In genomic region chr3:181844227-181844626, GRCh38 we compare ENCODE assay signal across 23 cellular contexts.
DNase-seq lines count a peak whose midpoint lies in the region; ATAC-seq, FAIRE-seq and TF ChIP-seq lines count a peak whose summit lies in the region.
"Had no signal": no experiment of that assay in that cellular context is flagged by ENCODE, and none has a peak within 500 bp of the region (broad histone marks: within the 10 kb centered on the region; RNA-seq: fewer than 3 reads in every experiment).

No MANE protein-coding gene starts in this region.

- no peak for TF ChIP-seq CTCF in H1 (IDR thresholded peaks at IDR 0.05; ENCODE audit: control extremely low read depth in 1 of 3, insufficient read depth in 1 of 3, low read depth in 1 of 3, low read length in 3 of 3)

- H3K9ac ChIP-seq in H1 (replicated peaks in 1 of 4; ENCODE audit: extremely low read depth in 1 of 4, low read depth in 3 of 4, low read length in 3 of 4) = no peak overlapping the region

- no peak for FAIRE-seq in H1 (lab: Jason Lieb, UNC)
- FAIRE-seq: GM19239, RCC 7860 had no signal

- H3K79me1 ChIP-seq in H1 (ENCODE audit: low read depth, low read length) = no peaks in the 10 kb centered on the region

- H3K36me3 ChIP-seq in H1 (ENCODE audit: control insufficient read depth in 2 of 4, insufficient read depth in 4 of 4, low read length in 3 of 4) = no peaks in the 10 kb centered on the region

- no peak for ATAC-seq in activated naive CD4-positive, alpha-beta T cell treated with anti-CD3 and anti-CD28 coated beads, Interleukin-2, amount 50 U/mL, for 72 hours
- no peak for ATAC-seq in stimulated activated naive CD8-positive, alpha-beta T cell treated with anti-CD3 and anti-CD28 coated beads, Interleukin-15, amount 100 ng/mL, for 72 hours
- no peak for ATAC-seq in GM18502 (IDR thresholded peaks at IDR 0.05; ENCODE audit: poor library complexity, unreplicated experiment)
- ATAC-seq: Right ventricle myocardium inferior had no signal

- no peaks in the 10 kb centered on the region for H3K4me1 Mint-ChIP-seq in activated naive CD4-positive, alpha-beta T cell treated with anti-CD3 and anti-CD28 coated beads, Interleukin-2, amount 10 ng/mL, durations not matched to agents 7 days and 5 days
- no peaks in the 10 kb centered on the region for H3K4me1 Mint-ChIP-seq in stimulated activated naive CD8-positive, alpha-beta T cell treated with anti-CD3 and anti-CD28 coated beads, Interleukin-15, amount 100 ng/mL, for 72 hours
- H3K4me1 Mint-ChIP-seq: CD8-positive, alpha-beta memory T cell had no signal

- no peaks in the 10 kb centered on the region for H3K79me2 ChIP-seq in H1 (ENCODE audit: control insufficient read depth in 1 of 2, insufficient read depth in 2 of 2, low read length in 2 of 2)

- H3K27me3 ChIP-seq in H1 (replicated peaks in 1 of 4; ENCODE audit: control insufficient read depth in 3 of 4, extremely low read depth in 1 of 4, insufficient read depth in 3 of 4, low read length in 3 of 4) = no peaks in the 10 kb centered on the region

- WGBS in H1 (ENCODE audit: extremely low coverage in 1 of 2, insufficient coverage in 1 of 2, insufficient read length in 1 of 2, insufficient replicate concordance in 2 of 2, low coverage in 1 of 2, low lambda C conversion rate in 2 of 2, missing lambda C conversion rate in 1 of 2), 2 experiments = 90% methylated on average over 3 of the region's 3 CpGs; no CpG with 5 or more reads in 1 of the 2 experiments

- H4K91ac ChIP-seq in H1 (replicated peaks; ENCODE audit: insufficient read length, low read length) = no peak overlapping the region

- peaks cover 0 to 3% (median under 1%) of the 10 kb centered on the region in 4 experiments; a peak in 2 of 7 replicates for H3K4me1 ChIP-seq in H1 (replicated peaks in 1 of 4; ENCODE audit: control insufficient read depth in 3 of 4, insufficient read depth in 4 of 4, low read length in 3 of 4)

- no peak overlapping the region for H3K14ac ChIP-seq in H1 (ENCODE audit: insufficient read length)

- no peak overlapping the region for H3K4me2 ChIP-seq in H1 (ENCODE audit: insufficient read depth in 1 of 2, low read depth in 2 of 2, low read length in 2 of 2)

- no peak overlapping the region for H3K23ac ChIP-seq in H1 (ENCODE audit: insufficient read length)

- peak overlapping the region; percentile 68 for H2AFZ ChIP-seq in H1 (ENCODE audit: low read length)

- H4K5ac ChIP-seq in H1 (ENCODE audit: insufficient read length, low read depth, low read length) = no peak overlapping the region

- CTCF ChIA-PET in activated naive CD4-positive, alpha-beta T cell treated with anti-CD3 and anti-CD28 coated beads, Interleukin-2, amount 10 ng/mL, durations not matched to agents 7 days and 5 days (lab: Charles Lee) = interaction anchor here (1.0 kb wide), 1 partner anchor 18 kb away, joined by 3 read pairs; no protein-coding TSS in a partner anchor
- CTCF ChIA-PET in H1 (lab: Charles Lee; ENCODE audit: partially characterized antibody) = interaction anchor here (0.6 kb wide), 1 partner anchor 605 kb away, joined by 3 read pairs; no protein-coding TSS in a partner anchor

- POLR2A ChIA-PET in H1 (lab: Charles Lee; ENCODE audit: partially characterized antibody) = no interaction called here

- no peaks in the 10 kb centered on the region for H3K27me3 Mint-ChIP-seq in activated naive CD4-positive, alpha-beta T cell treated with anti-CD3 and anti-CD28 coated beads, Interleukin-2, amount 10 ng/mL, durations not matched to agents 7 days and 5 days
- H3K27me3 Mint-ChIP-seq in stimulated activated naive CD8-positive, alpha-beta T cell treated with anti-CD3 and anti-CD28 coated beads, Interleukin-15, amount 100 ng/mL, for 72 hours = no peaks in the 10 kb centered on the region
- H3K27me3 Mint-ChIP-seq: IgD-negative memory B cell had no signal

- TF ChIP-seq POLR2A in H1 (IDR thresholded peaks at IDR 0.05; ENCODE audit: control extremely low read depth in 1 of 2, low read depth in 2 of 2, low read length in 2 of 2) = no peak

- no peak overlapping the region for H3K56ac ChIP-seq in H1 (replicated peaks; ENCODE audit: insufficient read length, low read depth, low read length)

- TF ChIP-seq RAD21 in H1 (IDR thresholded peaks at IDR 0.05 in 1 of 2, conservative IDR thresholded peaks at IDR 0.05 in 1 of 2; ENCODE audit: low read depth in 2 of 2, low read length in 2 of 2) = no peak

- no peaks in the 10 kb centered on the region for H3K36me3 Mint-ChIP-seq in activated naive CD4-positive, alpha-beta T cell treated with anti-CD3 and anti-CD28 coated beads, Interleukin-2, amount 10 ng/mL, durations not matched to agents 7 days and 5 days
- H3K36me3 Mint-ChIP-seq in activated naive CD4-positive, alpha-beta T cell treated with anti-CD3 and anti-CD28 coated beads, Interleukin-2, amount 50 U/mL, for 72 hours = no peaks in the 10 kb centered on the region
- H3K36me3 Mint-ChIP-seq: CD8-positive, alpha-beta memory T cell; IgD-negative memory B cell had no signal

- H3K4me3 Mint-ChIP-seq in activated naive CD4-positive, alpha-beta T cell treated with anti-CD3 and anti-CD28 coated beads, Interleukin-2, amount 10 ng/mL, durations not matched to agents 7 days and 5 days = no peak overlapping the region
- no peak overlapping the region for H3K4me3 Mint-ChIP-seq in stimulated activated naive CD8-positive, alpha-beta T cell treated with anti-CD3 and anti-CD28 coated beads, Interleukin-15, amount 100 ng/mL, for 72 hours
- H3K4me3 Mint-ChIP-seq: CD8-positive, alpha-beta memory T cell had no signal

- no peak overlapping the region for H3K27ac ChIP-seq in H1 (ENCODE audit: low read depth, low read length)

- no peak overlapping the region for H2AK5ac ChIP-seq in H1 (ENCODE audit: low read depth, low read length)

- no peaks in the 10 kb centered on the region for H4K20me1 ChIP-seq in H1 (replicated peaks in 1 of 2; ENCODE audit: control insufficient read depth in 1 of 2, insufficient read depth in 2 of 2, low read length in 2 of 2)

- DNase-seq in activated naive CD4-positive, alpha-beta T cell treated with anti-CD3 and anti-CD28 coated beads, Interleukin-2, amount 10 ng/mL, durations not matched to agents 7 days and 5 days = no peak
- no peak for DNase-seq in activated naive CD4-positive, alpha-beta T cell treated with anti-CD3 and anti-CD28 coated beads, Interleukin-2, amount 50 U/mL, for 72 hours (ENCODE audit: low spot score in 2 of 2)
- DNase-seq in NCI-H2107 treated with DMSO at 0.1 percent for 48 hours (lab: John Stamatoyannopoulos, UW; ENCODE audit: unreplicated experiment) = peak; percentile 85
- DNase-seq in H1 (ENCODE audit: low read depth in 1 of 2, low spot score in 2 of 2) = no peak
- no peak for DNase-seq in stimulated activated naive CD8-positive, alpha-beta T cell treated with anti-CD3 and anti-CD28 coated beads, Interleukin-15, amount 100 ng/mL, for 72 hours
- no peak for DNase-seq in activated T-cell treated with anti-CD3 and anti-CD28 coated beads for 4 hours
- DNase-seq: ACHN; C1 segment of cervical spinal cord; CD8-positive, alpha-beta memory T cell; GDM1; GOT3; Kasumi-1; MM.1S; NCI-H1092 treated with DMSO at 0.1 percent for 48 hours; NCI-H1694; NCI-H524 treated with DMSO at 0.1 percent for 48 hours; SW 1271; T-helper 2 cell had no signal

- peak overlapping the region; percentile 37 for H3K27ac Mint-ChIP-seq in activated naive CD4-positive, alpha-beta T cell treated with anti-CD3 and anti-CD28 coated beads, Interleukin-2, amount 10 ng/mL, durations not matched to agents 7 days and 5 days
- no peak overlapping the region for H3K27ac Mint-ChIP-seq in activated naive CD4-positive, alpha-beta T cell treated with anti-CD3 and anti-CD28 coated beads, Interleukin-2, amount 50 U/mL, for 72 hours
- H3K27ac Mint-ChIP-seq in stimulated activated naive CD8-positive, alpha-beta T cell treated with anti-CD3 and anti-CD28 coated beads, Interleukin-15, amount 100 ng/mL, for 72 hours = no peak overlapping the region
- H3K27ac Mint-ChIP-seq: IgD-negative memory B cell had no signal

- no peak for TF ChIP-seq EP300 in H1 (IDR thresholded peaks at IDR 0.05; ENCODE audit: borderline replicate concordance in 1 of 2, low read depth in 2 of 2, low read length in 2 of 2)

- no peak overlapping the region for H2BK120ac ChIP-seq in H1 (replicated peaks; ENCODE audit: low read depth, low read length)

- no peak overlapping the region for H2BK20ac ChIP-seq in H1 (ENCODE audit: low read length)

- no peak overlapping the region for H4K8ac ChIP-seq in H1 (ENCODE audit: extremely low read depth, insufficient read depth, low read length)

- no peak overlapping the region for H2BK12ac ChIP-seq in H1 (ENCODE audit: low read depth, low read length)

- H2BK15ac ChIP-seq in H1 (ENCODE audit: low read length) = no peak overlapping the region; the same call in 1 of the 2 replicates

- H3K4me3 ChIP-seq in H1 (ENCODE audit: extremely low read depth in 1 of 4, insufficient read depth in 2 of 4, low read depth in 3 of 4, low read length in 4 of 4) = no peak overlapping the region

- H3K9me3 ChIP-seq in H1 (ENCODE audit: insufficient read depth in 2 of 2, low read depth in 1 of 2, low read length in 1 of 2) = no peaks in the 10 kb centered on the region

- no peak overlapping the region for H3K18ac ChIP-seq in H1 (ENCODE audit: extremely low read depth, low read length)

- peaks cover 2% of the 10 kb centered on the region for H3K9me3 Mint-ChIP-seq in activated naive CD4-positive, alpha-beta T cell treated with anti-CD3 and anti-CD28 coated beads, Interleukin-2, amount 10 ng/mL, durations not matched to agents 7 days and 5 days
- H3K9me3 Mint-ChIP-seq in activated naive CD4-positive, alpha-beta T cell treated with anti-CD3 and anti-CD28 coated beads, Interleukin-2, amount 50 U/mL, for 72 hours = no peaks in the 10 kb centered on the region
- H3K9me3 Mint-ChIP-seq in stimulated activated naive CD8-positive, alpha-beta T cell treated with anti-CD3 and anti-CD28 coated beads, Interleukin-15, amount 100 ng/mL, for 72 hours = no peaks in the 10 kb centered on the region
- H3K9me3 Mint-ChIP-seq: IgD-negative memory B cell had no signal

- H3K23me2 ChIP-seq in H1 (ENCODE audit: low read depth, low read length) = no peaks in the 10 kb centered on the region

- H2BK5ac ChIP-seq in H1 (ENCODE audit: low read depth, low read length) = no peak overlapping the region

- H3K4ac ChIP-seq in H1 (replicated peaks; ENCODE audit: insufficient read length, low read depth, low read length) = no peak overlapping the region

TF ChIP-seq in H1, 55 proteins besides CTCF, POLR2A, EP300 and RAD21 (continues in another document):
- TF ChIP-seq BCL11A (IDR thresholded peaks at IDR 0.05; ENCODE audit: low read depth in 2 of 2, low read length in 2 of 2) (no peak), ZNF274 (IDR thresholded peaks at IDR 0.05; ENCODE audit: borderline replicate concordance, extremely low read depth, low read length) (no peak), KDM4A (IDR thresholded peaks at IDR 0.05; ENCODE audit: low read depth, low read length, severe bottlenecking) (no peak), CBX5 (IDR thresholded peaks at IDR 0.05; ENCODE audit: low read depth, low read length) (no peak), NRF1 (IDR thresholded peaks at IDR 0.05; ENCODE audit: low read depth, low read length) (no peak), GABPA (IDR thresholded peaks at IDR 0.05; ENCODE audit: borderline replicate concordance, insufficient read depth, low read length) (no peak), GTF2F1 (IDR thresholded peaks at IDR 0.05; ENCODE audit: borderline replicate concordance, low read depth, low read length) (no peak), RFX5 (IDR thresholded peaks at IDR 0.05; ENCODE audit: borderline replicate concordance, low read depth, low read length) (no peak)
